In the genomic region with DNA sequence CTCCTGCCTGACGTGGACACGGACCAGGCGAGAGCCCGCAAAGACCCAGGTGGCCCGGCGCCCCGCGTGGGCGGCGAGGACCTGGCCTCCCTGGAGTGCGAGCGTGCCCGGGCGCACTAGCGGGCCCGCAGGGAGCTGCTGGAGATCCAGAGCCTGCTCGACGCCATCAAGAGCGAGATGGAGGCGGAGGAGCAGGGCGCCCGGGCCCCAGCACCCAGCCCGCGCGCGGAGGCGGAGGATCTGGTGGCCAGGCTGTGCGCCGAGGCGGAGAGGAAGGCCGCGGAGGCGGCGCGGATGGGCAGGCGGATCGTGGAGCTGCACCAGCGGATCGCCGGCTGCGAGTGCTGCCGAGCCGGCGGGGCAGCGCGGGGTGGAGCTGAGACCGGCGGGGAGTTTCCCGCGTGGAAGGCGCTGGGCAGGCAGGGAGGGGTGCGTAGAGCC, we compare ENCODE assay signal across 1 cellular context.
TF ChIP-seq lines count a peak whose summit lies in the region.

No MANE protein-coding gene starts in this region.

TF ChIP-seq in HepG2, 621 proteins besides CTCF, POLR2A, EP300 and RAD21:
- TF ChIP-seq, protein P1, sequence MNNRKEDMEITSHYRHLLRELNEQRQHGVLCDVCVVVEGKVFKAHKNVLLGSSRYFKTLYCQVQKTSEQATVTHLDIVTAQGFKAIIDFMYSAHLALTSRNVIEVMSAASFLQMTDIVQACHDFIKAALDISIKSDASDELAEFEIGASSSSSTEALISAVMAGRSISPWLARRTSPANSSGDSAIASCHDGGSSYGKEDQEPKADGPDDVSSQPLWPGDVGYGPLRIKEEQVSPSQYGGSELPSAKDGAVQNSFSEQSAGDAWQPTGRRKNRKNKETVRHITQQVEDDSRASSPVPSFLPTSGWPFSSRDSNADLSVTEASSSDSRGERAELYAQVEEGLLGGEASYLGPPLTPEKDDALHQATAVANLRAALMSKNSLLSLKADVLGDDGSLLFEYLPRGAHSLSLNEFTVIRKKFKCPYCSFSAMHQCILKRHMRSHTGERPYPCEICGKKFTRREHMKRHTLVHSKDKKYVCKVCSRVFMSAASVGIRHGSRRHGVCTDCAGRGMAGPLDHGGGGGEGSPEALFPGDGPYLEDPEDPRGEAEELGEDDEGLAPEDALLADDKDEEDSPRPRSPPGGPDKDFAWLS (CRISPR knock-in tag; IDR thresholded peaks at IDR 0.05; ENCODE audit: borderline replicate concordance) = no peak
- TF ChIP-seq, protein P2, sequence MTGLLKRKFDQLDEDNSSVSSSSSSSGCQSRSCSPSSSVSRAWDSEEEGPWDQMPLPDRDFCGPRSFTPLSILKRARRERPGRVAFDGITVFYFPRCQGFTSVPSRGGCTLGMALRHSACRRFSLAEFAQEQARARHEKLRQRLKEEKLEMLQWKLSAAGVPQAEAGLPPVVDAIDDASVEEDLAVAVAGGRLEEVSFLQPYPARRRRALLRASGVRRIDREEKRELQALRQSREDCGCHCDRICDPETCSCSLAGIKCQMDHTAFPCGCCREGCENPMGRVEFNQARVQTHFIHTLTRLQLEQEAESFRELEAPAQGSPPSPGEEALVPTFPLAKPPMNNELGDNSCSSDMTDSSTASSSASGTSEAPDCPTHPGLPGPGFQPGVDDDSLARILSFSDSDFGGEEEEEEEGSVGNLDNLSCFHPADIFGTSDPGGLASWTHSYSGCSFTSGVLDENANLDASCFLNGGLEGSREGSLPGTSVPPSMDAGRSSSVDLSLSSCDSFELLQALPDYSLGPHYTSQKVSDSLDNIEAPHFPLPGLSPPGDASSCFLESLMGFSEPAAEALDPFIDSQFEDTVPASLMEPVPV (CRISPR knock-in tag; IDR thresholded peaks at IDR 0.05) = no peak
- TF ChIP-seq ZNF720 (CRISPR knock-in tag; IDR thresholded peaks at IDR 0.05) (no peak), MIER3 (CRISPR knock-in tag; IDR thresholded peaks at IDR 0.05; ENCODE audit: borderline replicate concordance) (no peak), TRIM24 (CRISPR knock-in tag; IDR thresholded peaks at IDR 0.05) (no peak), NFKB2 (CRISPR knock-in tag; IDR thresholded peaks at IDR 0.05; ENCODE audit: borderline replicate concordance) (no peak), ZNF782 (CRISPR knock-in tag; IDR thresholded peaks at IDR 0.05; ENCODE audit: borderline replicate concordance) (no peak), KAT2B (IDR thresholded peaks at IDR 0.05; ENCODE audit: borderline replicate concordance, low read depth, low read length) (no peak), ZNF350 (CRISPR knock-in tag; IDR thresholded peaks at IDR 0.05; ENCODE audit: borderline replicate concordance, low read depth) (no peak)
- TF ChIP-seq, protein P3, sequence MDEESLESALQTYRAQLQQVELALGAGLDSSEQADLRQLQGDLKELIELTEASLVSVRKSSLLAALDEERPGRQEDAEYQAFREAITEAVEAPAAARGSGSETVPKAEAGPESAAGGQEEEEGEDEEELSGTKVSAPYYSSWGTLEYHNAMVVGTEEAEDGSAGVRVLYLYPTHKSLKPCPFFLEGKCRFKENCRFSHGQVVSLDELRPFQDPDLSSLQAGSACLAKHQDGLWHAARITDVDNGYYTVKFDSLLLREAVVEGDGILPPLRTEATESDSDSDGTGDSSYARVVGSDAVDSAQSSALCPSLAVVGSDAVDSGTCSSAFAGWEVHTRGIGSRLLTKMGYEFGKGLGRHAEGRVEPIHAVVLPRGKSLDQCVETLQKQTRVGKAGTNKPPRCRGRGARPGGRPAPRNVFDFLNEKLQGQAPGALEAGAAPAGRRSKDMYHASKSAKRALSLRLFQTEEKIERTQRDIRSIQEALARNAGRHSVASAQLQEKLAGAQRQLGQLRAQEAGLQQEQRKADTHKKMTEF (CRISPR knock-in tag; IDR thresholded peaks at IDR 0.05) = no peak
